ENCODE assay signal across 8 cellular contexts in the genomic region with DNA sequence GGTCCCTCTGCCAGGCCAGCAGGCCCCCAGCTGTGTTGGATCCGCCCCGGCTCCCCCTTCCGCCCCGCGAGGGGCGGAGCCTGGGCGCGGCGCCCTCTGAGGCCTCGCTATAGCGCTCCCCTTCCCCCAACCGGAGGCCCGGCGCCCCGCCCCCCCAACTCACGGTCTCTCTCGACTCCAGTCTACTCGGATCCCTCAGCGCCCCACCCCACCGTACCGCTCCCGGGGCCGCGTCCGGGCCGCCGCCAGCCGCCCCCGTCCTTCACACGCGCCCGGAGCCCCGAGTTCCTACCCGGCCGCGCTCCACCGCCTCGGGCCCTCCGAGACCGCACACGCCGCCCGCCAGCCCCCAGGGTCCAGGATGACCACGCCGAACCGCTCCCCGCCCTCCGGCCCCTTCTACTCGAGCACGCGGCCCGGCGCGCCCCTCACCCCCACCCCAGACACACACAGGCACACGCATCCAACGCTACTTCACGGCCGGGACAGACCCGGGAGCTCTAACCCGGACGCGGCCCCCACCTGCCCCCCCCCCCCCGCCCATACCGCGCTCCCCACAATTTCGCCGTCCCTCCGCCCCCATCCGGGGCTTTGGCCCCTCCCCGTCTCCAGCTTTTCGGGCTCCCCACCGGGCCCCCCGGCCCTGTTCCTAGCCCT. TPM values are rescaled to one million over a fixed set of nuclear protein-coding genes. Genes with fewer than 3 reads are reported as not detected.
DNase-seq lines count a peak whose midpoint lies in the region; ATAC-seq, FAIRE-seq and TF ChIP-seq lines count a peak whose summit lies in the region.

No MANE protein-coding gene starts in this region.

- peaks cover 64% of the 10 kb centered on the region for H3K79me2 ChIP-seq in endothelial cell of umbilical vein (ENCODE audit: control insufficient read depth, insufficient read depth, low read length)

- H3K36me3 ChIP-seq in endothelial cell of umbilical vein (ENCODE audit: control insufficient read depth in 2 of 2, extremely low read depth in 1 of 2, insufficient read depth in 2 of 2, low read length in 2 of 2), result peaks cover 15 to 24% of the 10 kb centered on the region in 2 experiments

- peak; percentile 67 for TF ChIP-seq POLR2A in endothelial cell of umbilical vein (IDR thresholded peaks at IDR 0.05; ENCODE audit: low read depth, low read length)

- POLR2A ChIA-PET in endothelial cell of umbilical vein (lab: Charles Lee), result interaction anchor here (0.7 kb wide), 1 partner anchor 205 kb away, joined by 6 read pairs; no protein-coding TSS in a partner anchor

- FAIRE-seq in endothelial cell of umbilical vein (lab: Jason Lieb, UNC), result no peak

- ATAC-seq in HG03108 (IDR thresholded peaks at IDR 0.05; ENCODE audit: unreplicated experiment), result no peak

- H4K20me1 ChIP-seq in endothelial cell of umbilical vein (replicated peaks; ENCODE audit: control insufficient read depth, extremely low read depth, insufficient read depth, low read length), result no peaks in the 10 kb centered on the region

- H3K4me2 ChIP-seq in endothelial cell of umbilical vein (ENCODE audit: insufficient read depth, low read length), result peak overlapping the region; percentile 64

- H3K4me1 ChIP-seq in endothelial cell of umbilical vein (ENCODE audit: control insufficient read depth, extremely low read depth, insufficient read depth, low read length) (peaks cover 32% of the 10 kb centered on the region), mononuclear cell (ENCODE audit: insufficient read depth, low read length) (peaks cover 63% of the 10 kb centered on the region)

- dilution Hi-C loops in endothelial cell of umbilical vein (cut with MboI; ENCODE audit: extremely low pct_ligation_motif_present, low sequenced_read_pairs), result no loop called here

- no TSS peak for BruUV-seq in endothelial cell of umbilical vein (replicated peaks; lab: Mats Ljungman, UMichigan)

- no peaks in the 10 kb centered on the region for H3K27me3 ChIP-seq in endothelial cell of umbilical vein (ENCODE audit: control insufficient read depth in 2 of 2, insufficient read depth in 2 of 2, low read length in 2 of 2)
- no peaks in the 10 kb centered on the region for H3K27me3 ChIP-seq in mononuclear cell (ENCODE audit: insufficient read depth, low read length)

- CTCF ChIA-PET in endothelial cell of umbilical vein (lab: Charles Lee), result interaction anchor here (1.0 to 3.4 kb wide), 4 partner anchors 17 to 323 kb away, joined by 3 to 34 read pairs (median 3); a partner anchor contains a TSS

- intact Hi-C loops in endothelial cell of umbilical vein (cut with micrococcal nuclease), result loop anchor here (5.0 kb wide), 1 partner anchor 619 kb away; a partner anchor contains a TSS

- no peak overlapping the region for H3K27ac ChIP-seq in endothelial cell of umbilical vein (ENCODE audit: insufficient read depth, low read depth, low read length)

- H3K9me3 ChIP-seq in endothelial cell of umbilical vein (replicated peaks; ENCODE audit: control insufficient read depth, insufficient read depth, low read length), result no peaks in the 10 kb centered on the region
- no peaks in the 10 kb centered on the region for H3K9me3 ChIP-seq in mononuclear cell (ENCODE audit: low read depth, low read length)

- H3K4me3 ChIP-seq in endothelial cell of umbilical vein (replicated peaks in 1 of 3; ENCODE audit: insufficient read depth in 1 of 3, low read depth in 1 of 3, low read length in 3 of 3), result peak overlapping the region; percentile 41 to 96 (median 53)
- H3K4me3 ChIP-seq in mononuclear cell (ENCODE audit: low read length), result peak overlapping the region; percentile 100

- peak overlapping the region; percentile 14 for H3K9ac ChIP-seq in endothelial cell of umbilical vein (replicated peaks; ENCODE audit: extremely low read depth, insufficient read depth, low read length)

- H2AFZ ChIP-seq in endothelial cell of umbilical vein (ENCODE audit: low read depth, low read length), result no peak overlapping the region

- TF ChIP-seq CTCF in endothelial cell of umbilical vein (IDR thresholded peaks at IDR 0.05; ENCODE audit: extremely low read depth in 1 of 2, insufficient read depth in 1 of 2, low read depth in 1 of 2, low read length in 2 of 2), result no peak

- DNase-seq in NCI-H345 (lab: John Stamatoyannopoulos, UW) (peak; percentile 57), NCI-H345 treated with DMSO at 0.1 percent for 48 hours (lab: John Stamatoyannopoulos, UW; ENCODE audit: unreplicated experiment) (no peak), NCI-H526 treated with DMSO at 0.1 percent for 48 hours (lab: John Stamatoyannopoulos, UW) (peak; percentile 9), endothelial cell of umbilical vein (ENCODE audit: low read depth, low spot score) (peak; percentile 47)
- peak; percentile 69 for DNase-seq in activated CD8-positive, alpha-beta memory T cell treated with anti-CD3 and anti-CD28 coated beads, Interleukin-2, amount 50 U/mL, for 24 hours (ENCODE audit: extremely low read depth)
- DNase-seq in stimulated activated CD8-positive, alpha-beta memory T cell treated with anti-CD3 and anti-CD28 coated beads, Interleukin-4, amount 100 ng/mL, for 1 hour (ENCODE audit: low read depth in 2 of 2, low spot score in 1 of 2), result peak; percentile 73 to 76

- no peaks in the 10 kb centered on the region for H3K9me1 ChIP-seq in endothelial cell of umbilical vein (replicated peaks; ENCODE audit: control insufficient read depth, extremely low read depth, insufficient read depth, low read length)

TF ChIP-seq in endothelial cell of umbilical vein, 7 proteins besides CTCF, POLR2A, EP300 and RAD21 (continues in another document):
- TF ChIP-seq MYC (IDR thresholded peaks at IDR 0.05; ENCODE audit: low read depth, low read length) (peak; percentile 44), POLR2AphosphoS5 (IDR thresholded peaks at IDR 0.05; ENCODE audit: insufficient read depth, low read depth, low read length) (peak; percentile 43), EZH2 (IDR thresholded peaks at IDR 0.05; ENCODE audit: borderline replicate concordance, low read depth, low read length, severe bottlenecking) (no peak), GATA2 (IDR thresholded peaks at IDR 0.05; ENCODE audit: insufficient read depth, insufficient read length, low read depth, low read length) (no peak)
- TF ChIP-seq, protein P1, sequence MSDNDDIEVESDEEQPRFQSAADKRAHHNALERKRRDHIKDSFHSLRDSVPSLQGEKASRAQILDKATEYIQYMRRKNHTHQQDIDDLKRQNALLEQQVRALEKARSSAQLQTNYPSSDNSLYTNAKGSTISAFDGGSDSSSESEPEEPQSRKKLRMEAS (IDR thresholded peaks at IDR 0.05; ENCODE audit: insufficient read depth, insufficient read length), result no peak

RNA-seq across cellular contexts. Expression of a gene that starts 1.4 kb away (rescaled TPM):
- 54.7 and 56.2 TPM in 2 replicates for total RNA-seq in endothelial cell of umbilical vein
- polyA plus RNA-seq in endothelial cell of umbilical vein, result 35.6 and 39.0 TPM in 2 replicates
- 47.8 and 49.9 TPM in 2 replicates for polyA plus RNA-seq in endothelial cell of umbilical vein (2011; cell fraction: cytosol; rRNA removed)
- 30.3 and 34.1 TPM in 2 replicates for polyA plus RNA-seq in endothelial cell of umbilical vein (2011; cell fraction: nucleus; rRNA removed)
- 43.1 and 51.2 TPM in 2 replicates for polyA plus RNA-seq in endothelial cell of umbilical vein (2012)
- polyA minus RNA-seq in endothelial cell of umbilical vein, result 49.7 and 70.3 TPM in 2 replicates
- 19.5 TPM for polyA minus RNA-seq in endothelial cell of umbilical vein (2011; cell fraction: cytosol; rRNA and poly(A)+ RNA removed)
- polyA minus RNA-seq in endothelial cell of umbilical vein (2011; cell fraction: nucleus; rRNA and poly(A)+ RNA removed), result 10.4 and 11.5 TPM in 2 replicates
- total RNA-seq in mononuclear cell, result 6.5 TPM

RNA-seq across cellular contexts. Expression of a gene that starts 3.6 kb away (rescaled TPM):
- total RNA-seq in endothelial cell of umbilical vein, result 52.1 and 55.9 TPM in 2 replicates
- polyA plus RNA-seq in endothelial cell of umbilical vein, result 15.8 and 17.2 TPM in 2 replicates
- 6.8 and 7.7 TPM in 2 replicates for polyA plus RNA-seq in endothelial cell of umbilical vein (2011; cell fraction: cytosol; rRNA removed)
- 25.0 and 28.6 TPM in 2 replicates for polyA plus RNA-seq in endothelial cell of umbilical vein (2011; cell fraction: nucleus; rRNA removed)
- 20.7 and 33.1 TPM in 2 replicates for polyA plus RNA-seq in endothelial cell of umbilical vein (2012)
- polyA minus RNA-seq in endothelial cell of umbilical vein, result 41.1 and 45.0 TPM in 2 replicates
- polyA minus RNA-seq in endothelial cell of umbilical vein (2011; cell fraction: cytosol; rRNA and poly(A)+ RNA removed), result 12.0 TPM
- polyA minus RNA-seq in endothelial cell of umbilical vein (2011; cell fraction: nucleus; rRNA and poly(A)+ RNA removed), result 30.8 and 37.6 TPM in 2 replicates
- total RNA-seq in mononuclear cell, result 23.1 TPM

RNA-seq across cellular contexts. Expression of a gene that starts 4.4 kb away (rescaled TPM):
- total RNA-seq in endothelial cell of umbilical vein, result 401 and 403 TPM in 2 replicates
- 882 and 1,043 TPM in 2 replicates for polyA plus RNA-seq in endothelial cell of umbilical vein
- polyA plus RNA-seq in endothelial cell of umbilical vein (2011; cell fraction: cytosol; rRNA removed), result 988 and 1,063 TPM in 2 replicates
- 256 and 296 TPM in 2 replicates for polyA plus RNA-seq in endothelial cell of umbilical vein (2011; cell fraction: nucleus; rRNA removed)
- polyA plus RNA-seq in endothelial cell of umbilical vein (2012), result 713 and 850 TPM in 2 replicates
- polyA minus RNA-seq in endothelial cell of umbilical vein, result 463 and 560 TPM in 2 replicates
- 104 TPM for polyA minus RNA-seq in endothelial cell of umbilical vein (2011; cell fraction: cytosol; rRNA and poly(A)+ RNA removed)
- polyA minus RNA-seq in endothelial cell of umbilical vein (2011; cell fraction: nucleus; rRNA and poly(A)+ RNA removed), result 70.2 and 73.2 TPM in 2 replicates
- 396 TPM for total RNA-seq in mononuclear cell

RNA-seq across cellular contexts. Expression of a gene that starts 13.6 kb away (rescaled TPM):
- total RNA-seq in endothelial cell of umbilical vein (143 and 145 TPM in 2 replicates), mononuclear cell (38.8 TPM)
- polyA plus RNA-seq in endothelial cell of umbilical vein, result 130 and 137 TPM in 2 replicates
- polyA plus RNA-seq in endothelial cell of umbilical vein (2011; cell fraction: cytosol; rRNA removed), result 145 and 152 TPM in 2 replicates
- polyA plus RNA-seq in endothelial cell of umbilical vein (2011; cell fraction: nucleus; rRNA removed), result 102 and 104 TPM in 2 replicates
- 143 and 202 TPM in 2 replicates for polyA plus RNA-seq in endothelial cell of umbilical vein (2012)
- polyA minus RNA-seq in endothelial cell of umbilical vein, result 126 and 155 TPM in 2 replicates
- 115 TPM for polyA minus RNA-seq in endothelial cell of umbilical vein (2011; cell fraction: cytosol; rRNA and poly(A)+ RNA removed)
- polyA minus RNA-seq in endothelial cell of umbilical vein (2011; cell fraction: nucleus; rRNA and poly(A)+ RNA removed), result 33.9 and 56.3 TPM in 2 replicates

RNA-seq across cellular contexts. Expression of a gene that starts 14.1 kb away (rescaled TPM):
- total RNA-seq in endothelial cell of umbilical vein, result 41.6 and 44.4 TPM in 2 replicates
- polyA plus RNA-seq in endothelial cell of umbilical vein, result 53.3 and 54.7 TPM in 2 replicates
- polyA plus RNA-seq in endothelial cell of umbilical vein (2011; cell fraction: cytosol; rRNA removed), result 46.2 and 47.9 TPM in 2 replicates
- 46.2 and 47.3 TPM in 2 replicates for polyA plus RNA-seq in endothelial cell of umbilical vein (2011; cell fraction: nucleus; rRNA removed)
- polyA plus RNA-seq in endothelial cell of umbilical vein (2012), result 74.9 and 86.5 TPM in 2 replicates
- 28.5 and 31.9 TPM in 2 replicates for polyA minus RNA-seq in endothelial cell of umbilical vein
- polyA minus RNA-seq in endothelial cell of umbilical vein (2011; cell fraction: cytosol; rRNA and poly(A)+ RNA removed), result 36.9 TPM
- 14.5 and 14.6 TPM in 2 replicates for polyA minus RNA-seq in endothelial cell of umbilical vein (2011; cell fraction: nucleus; rRNA and poly(A)+ RNA removed)
- total RNA-seq in mononuclear cell, result 14.4 TPM
